ENCODE assay signal across 9 cellular contexts in the genomic region with DNA sequence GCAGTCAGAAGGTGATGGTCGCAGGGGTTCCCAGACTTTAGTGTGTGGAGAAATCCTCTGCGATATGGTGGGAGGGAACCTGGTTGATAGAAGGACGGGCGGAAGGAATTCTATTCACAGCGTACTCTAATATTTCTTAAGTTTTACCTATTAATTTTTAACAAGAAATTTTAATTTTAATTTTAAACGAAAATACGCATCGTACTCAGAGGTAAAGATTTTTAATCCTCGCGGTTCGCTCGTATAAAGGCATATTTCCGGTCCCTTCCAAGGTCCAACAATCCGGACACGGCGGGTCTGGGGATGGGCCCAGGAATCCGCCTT. TPM values are rescaled to one million over a fixed set of nuclear protein-coding genes. Genes with fewer than 3 reads are reported as not detected.
DNase-seq lines count a peak whose midpoint lies in the region; ATAC-seq and TF ChIP-seq lines count a peak whose summit lies in the region.
"Had no signal": no experiment of that assay in that cellular context is flagged by ENCODE, and none has a peak within 500 bp of the region (broad histone marks: within the 10 kb centered on the region; RNA-seq: fewer than 3 reads in every experiment).

No MANE protein-coding gene starts in this region.

- WGBS in right lobe of liver (ENCODE audit: insufficient coverage, low coverage, low lambda C conversion rate, missing lambda C conversion rate): 12% methylated on average over 17 of the region's 17 CpGs

- no peak for TF ChIP-seq POLR2A in right lobe of liver (IDR thresholded peaks at IDR 0.05)

- peak overlapping the region; percentile 68 for H3K27ac ChIP-seq in angular gyrus (ENCODE audit: low read depth, low read length)
- peak overlapping the region in 1 of 3 donors; percentile 83 for H3K27ac ChIP-seq in right lobe of liver
- peak overlapping the region; percentile 80 to 87 for H3K27ac ChIP-seq in tibial artery

- H3K36me3 ChIP-seq in right lobe of liver: no peaks in the 10 kb centered on the region
- H3K36me3 ChIP-seq in tibial artery: no peaks in the 10 kb centered on the region

- H3K27me3 Mint-ChIP-seq in activated T-cell treated with anti-CD3 and anti-CD28 coated beads, Interleukin-2, amount 50 U/mL, for 4 hours (ENCODE audit: low read depth): no peaks in the 10 kb centered on the region

- no peaks in the 10 kb centered on the region for H3K9me3 Mint-ChIP-seq in activated T-cell treated with anti-CD3 and anti-CD28 coated beads, Interleukin-2, amount 50 U/mL, for 4 hours

- H3K9me3 ChIP-seq in right lobe of liver: no peaks in the 10 kb centered on the region
- H3K9me3 ChIP-seq in tibial artery: no peaks in the 10 kb centered on the region

- H3K4me3 Mint-ChIP-seq in activated T-cell treated with anti-CD3 and anti-CD28 coated beads, Interleukin-2, amount 50 U/mL, for 4 hours: peak overlapping the region; percentile 82

- H3K4me1 Mint-ChIP-seq in activated T-cell treated with anti-CD3 and anti-CD28 coated beads, Interleukin-2, amount 50 U/mL, for 4 hours (ENCODE audit: low read depth): peaks cover 23% of the 10 kb centered on the region

- no peaks in the 10 kb centered on the region for H3K36me3 Mint-ChIP-seq in activated T-cell treated with anti-CD3 and anti-CD28 coated beads, Interleukin-2, amount 50 U/mL, for 4 hours (ENCODE audit: insufficient read depth)

- TF ChIP-seq CTCF in right lobe of liver (IDR thresholded peaks at IDR 0.05): peak in 1 of 4 donors; percentile 41
- TF ChIP-seq CTCF in tibial artery (IDR thresholded peaks at IDR 0.05): no peak

- H3K4me3 ChIP-seq in right lobe of liver: peak overlapping the region; percentile 88 to 99 (median 95)
- peak overlapping the region; percentile 74 to 96 for H3K4me3 ChIP-seq in tibial artery

- peaks cover 0 to 47% (median 3%) of the 10 kb centered on the region in 4 donors for H3K4me1 ChIP-seq in right lobe of liver
- peaks cover 0 to 60% (median 47%) of the 10 kb centered on the region in 4 donors for H3K4me1 ChIP-seq in tibial artery

- no peak for DNase-seq in activated T-cell treated with anti-CD3 and anti-CD28 coated beads, Interleukin-2, amount 50 U/mL, for 4 hours
- DNase-seq in activated T-cell treated with anti-CD3 and anti-CD28 coated beads for 4 hours (no peak), right lobe of liver (no peak), tibial artery (no peak), LoVo (ENCODE audit: low spot score) (no peak), activated gamma-delta T cell treated with Interleukin-2 at 50 U/mL for 16 hours (no peak)
- DNase-seq: DMS79 had no signal

- ATAC-seq in activated T-cell treated with anti-CD3 and anti-CD28 coated beads, Interleukin-2, amount 50 U/mL, for 4 hours: no peak
- ATAC-seq in right lobe of liver: no peak
- ATAC-seq in GM18907 (IDR thresholded peaks at IDR 0.05; ENCODE audit: unreplicated experiment): no peak

- no peaks in the 10 kb centered on the region for H3K27me3 ChIP-seq in right lobe of liver
- no peaks in the 10 kb centered on the region for H3K27me3 ChIP-seq in tibial artery

- intact Hi-C loops in right lobe of liver (cut with DNase I) (no loop called here), tibial artery (cut with DNase I; ENCODE audit: low total_unique reads) (loop anchor here (5.0 kb wide), 1 partner anchor 55 kb away; no protein-coding TSS in a partner anchor)

RNA-seq across cellular contexts. Expression of a gene that starts 0.3 kb away (rescaled TPM):
- 1 to 10 TPM; 4.0 to 5.2 (median 5.0) TPM for total RNA-seq in activated T-cell treated with anti-CD3 and anti-CD28 coated beads, Interleukin-2, amount 50 U/mL, for 4 hours
- total RNA-seq in right lobe of liver: 10 to 100 TPM; 12.4 to 20.4 (median 18.0) TPM

RNA-seq across cellular contexts. Expression of a gene that starts 14.0 kb away (rescaled TPM):
- total RNA-seq in activated T-cell treated with anti-CD3 and anti-CD28 coated beads, Interleukin-2, amount 50 U/mL, for 4 hours: 1 to 10 TPM in 1 of 3 donors, under 1 TPM in 2; 0.55 to 1.3 (median 0.66) TPM
- total RNA-seq in right lobe of liver: 1 to 10 TPM in 5 of 6 experiments, under 1 TPM in 1; 0.81 to 4.6 (median 2.6) TPM

RNA-seq across cellular contexts. Expression of a gene that starts 47.0 kb away (rescaled TPM):
- total RNA-seq in activated T-cell treated with anti-CD3 and anti-CD28 coated beads, Interleukin-2, amount 50 U/mL, for 4 hours: 100 to 1,000 TPM; 168 to 199 (median 199) TPM
- total RNA-seq in right lobe of liver: 10 to 100 TPM in 2 of 6 experiments, 1 to 10 TPM in 4; 6.6 to 18.8 (median 8.4) TPM

RNA-seq across cellular contexts. Expression of a gene that starts 47.4 kb away (rescaled TPM):
- under 1 TPM in 1 of 3 donors, not detected in 2; 0.14 TPM for total RNA-seq in activated T-cell treated with anti-CD3 and anti-CD28 coated beads, Interleukin-2, amount 50 U/mL, for 4 hours
- not detected for total RNA-seq in right lobe of liver

Comparison
In these comparisons a context has a peak if more than half of its experiments do, and no peak if none do; other contexts are left out.
1. RNA of a gene that starts 47.0 kb away (total RNA-seq): 168 to 199 TPM in activated T-cell treated with anti-CD3 and anti-CD28 coated beads, Interleukin-2, amount 50 U/mL, for 4 hours; 6.6 to 18.8 TPM in right lobe of liver; every median in the first group is over 4 times any median in the second.